ENCODE assay signal across 8 cellular contexts in the genomic region with DNA sequence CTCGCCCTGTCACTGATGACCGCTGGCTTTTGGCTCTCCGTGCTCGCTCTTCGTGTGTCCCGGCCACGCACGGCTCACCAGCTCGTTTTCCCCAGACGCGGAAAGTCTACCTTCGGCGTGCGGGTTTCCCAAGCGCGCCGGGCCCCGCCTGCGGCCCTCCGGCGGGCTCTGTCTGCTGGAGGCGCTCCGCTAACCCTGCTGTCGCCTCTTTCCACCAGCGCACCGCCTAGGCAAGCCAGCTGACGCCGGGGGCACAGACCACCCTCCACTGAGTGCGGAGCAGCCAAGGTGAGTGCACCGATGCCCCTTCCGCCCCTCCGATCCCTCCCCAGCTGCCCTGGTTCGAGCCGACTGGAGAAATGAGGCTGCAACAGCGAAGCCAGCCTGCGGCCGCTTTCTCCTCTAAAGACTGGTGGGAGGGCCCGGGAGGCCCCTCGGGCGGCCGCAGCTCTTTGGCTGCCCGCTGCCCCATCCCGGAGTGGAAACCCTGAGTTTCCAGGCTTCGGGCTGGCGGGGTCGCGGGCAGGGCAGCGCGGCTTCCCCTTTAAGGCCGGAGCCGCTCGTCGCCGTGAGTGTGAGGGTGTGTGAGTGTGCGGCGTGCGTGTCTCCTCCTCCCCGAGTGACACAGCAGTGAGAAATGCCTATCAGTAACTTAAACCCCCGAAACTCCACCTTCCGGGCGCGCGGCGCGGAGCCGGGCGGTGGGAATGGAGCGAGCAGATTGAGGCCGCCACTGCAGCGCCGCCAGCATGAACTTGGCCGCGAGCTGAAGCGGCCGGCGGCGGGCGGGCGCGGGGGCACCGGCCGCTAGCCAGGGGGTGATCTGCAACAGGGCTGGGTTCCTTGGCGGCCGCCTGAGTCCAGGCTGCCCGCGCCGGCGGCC. TPM values are rescaled to one million over a fixed set of nuclear protein-coding genes. Genes with fewer than 3 reads are reported as not detected.
DNase-seq lines count a peak whose midpoint lies in the region; ATAC-seq and TF ChIP-seq lines count a peak whose summit lies in the region.
"Had no signal": no experiment of that assay in that cellular context is flagged by ENCODE, and none has a peak within 500 bp of the region (broad histone marks: within the 10 kb centered on the region; RNA-seq: fewer than 3 reads in every experiment).

A gene with protein sequence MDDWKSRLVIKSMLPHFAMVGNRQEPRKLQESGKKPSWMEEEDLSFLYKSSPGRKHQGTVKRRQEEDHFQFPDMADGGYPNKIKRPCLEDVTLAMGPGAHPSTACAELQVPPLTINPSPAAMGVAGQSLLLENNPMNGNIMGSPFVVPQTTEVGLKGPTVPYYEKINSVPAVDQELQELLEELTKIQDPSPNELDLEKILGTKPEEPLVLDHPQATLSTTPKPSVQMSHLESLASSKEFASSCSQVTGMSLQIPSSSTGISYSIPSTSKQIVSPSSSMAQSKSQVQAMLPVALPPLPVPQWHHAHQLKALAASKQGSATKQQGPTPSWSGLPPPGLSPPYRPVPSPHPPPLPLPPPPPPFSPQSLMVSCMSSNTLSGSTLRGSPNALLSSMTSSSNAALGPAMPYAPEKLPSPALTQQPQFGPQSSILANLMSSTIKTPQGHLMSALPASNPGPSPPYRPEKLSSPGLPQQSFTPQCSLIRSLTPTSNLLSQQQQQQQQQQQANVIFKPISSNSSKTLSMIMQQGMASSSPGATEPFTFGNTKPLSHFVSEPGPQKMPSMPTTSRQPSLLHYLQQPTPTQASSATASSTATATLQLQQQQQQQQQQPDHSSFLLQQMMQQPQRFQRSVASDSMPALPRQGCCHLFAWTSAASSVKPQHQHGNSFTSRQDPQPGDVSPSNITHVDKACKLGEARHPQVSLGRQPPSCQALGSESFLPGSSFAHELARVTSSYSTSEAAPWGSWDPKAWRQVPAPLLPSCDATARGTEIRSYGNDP (plus strand): TSS at position 719 of the 883 bp plus-strand sequence. CDS start 82,200 bp downstream, outside the sequence.

- peak within 1 kb of the TSS in 1 of 2 donors; percentile 54 for H3K27ac Mint-ChIP-seq in natural killer cell treated with Interleukin-12 subunit alpha and Interleukin-12 subunit beta and Interleukin-15 and Interleukin-18, amount 100 ng/mL, for 72 hours

- no peaks in the 10 kb centered on the region for H3K27me3 ChIP-seq in thoracic aorta (replicated peaks; ENCODE audit: insufficient read depth)

- in situ Hi-C loops in GM13977 (cut with MboI; ENCODE audit: low pct_unique_long_range_greater_than_20kb, low sequenced_read_pairs, unreplicated experiment): no loop called here

- TF ChIP-seq CTCF in GM13977 (IDR thresholded peaks at IDR 0.05; ENCODE audit: extremely low read depth, insufficient read depth, missing control alignments): no peak
- TF ChIP-seq CTCF in foreskin fibroblast (IDR thresholded peaks at IDR 0.05; ENCODE audit: low read depth, low read length): peak; percentile 8
- no peak for TF ChIP-seq CTCF in thoracic aorta (IDR thresholded peaks at IDR 0.05)
- no peak for TF ChIP-seq CTCF in GM20000 (IDR thresholded peaks at IDR 0.05; ENCODE audit: extremely low read depth, missing control alignments)

- H3K36me3 Mint-ChIP-seq in natural killer cell treated with Interleukin-12 subunit alpha and Interleukin-12 subunit beta and Interleukin-15 and Interleukin-18, amount 100 ng/mL, for 72 hours: no peaks in the 10 kb centered on the region

- peaks cover 21 to 26% of the 10 kb centered on the region in 2 donors for H3K4me1 Mint-ChIP-seq in natural killer cell treated with Interleukin-12 subunit alpha and Interleukin-12 subunit beta and Interleukin-15 and Interleukin-18, amount 100 ng/mL, for 72 hours (ENCODE audit: low read depth in 2 of 2)

- DNase-seq in GM13977 (ENCODE audit: low spot score): peak; percentile 36
- DNase-seq in OCI-M1 (lab: John Stamatoyannopoulos, UW): peak; percentile 60
- peak; percentile 71 for DNase-seq in activated naive CD4-positive, alpha-beta T cell treated with Interleukin-2 at 50 U/mL for 16 hours
- peak; percentile 76 to 91 for DNase-seq in foreskin fibroblast
- DNase-seq in natural killer cell treated with Interleukin-12 subunit alpha and Interleukin-12 subunit beta and Interleukin-15 and Interleukin-18, amount 100 ng/mL, for 72 hours (ENCODE audit: low spot score): peak; percentile 63
- peak; percentile 54 for DNase-seq in thoracic aorta (ENCODE audit: low spot score)
- no peak for DNase-seq in GM20000 (ENCODE audit: low spot score)

- ATAC-seq in natural killer cell treated with Interleukin-12 subunit alpha and Interleukin-12 subunit beta and Interleukin-15 and Interleukin-18, amount 100 ng/mL, for 72 hours: peak; percentile 75 to 78
- peak; percentile 80 for ATAC-seq in thoracic aorta (ENCODE audit: insufficient number of reproducible peaks, low FRiP score, low read depth)

- peak within 1 kb of the TSS; percentile 94 for H3K4me3 Mint-ChIP-seq in natural killer cell treated with Interleukin-12 subunit alpha and Interleukin-12 subunit beta and Interleukin-15 and Interleukin-18, amount 100 ng/mL, for 72 hours

- no peaks in the 10 kb centered on the region for H3K9me3 ChIP-seq in thoracic aorta

- H3K36me3 ChIP-seq in thoracic aorta: no peaks in the 10 kb centered on the region

- H3K9me3 Mint-ChIP-seq in natural killer cell treated with Interleukin-12 subunit alpha and Interleukin-12 subunit beta and Interleukin-15 and Interleukin-18, amount 100 ng/mL, for 72 hours: no peaks in the 10 kb centered on the region

- peaks cover 20 to 21% of the 10 kb centered on the region in 2 donors for H3K27me3 Mint-ChIP-seq in natural killer cell treated with Interleukin-12 subunit alpha and Interleukin-12 subunit beta and Interleukin-15 and Interleukin-18, amount 100 ng/mL, for 72 hours

- peaks cover 4 to 6% of the 10 kb centered on the region in 2 donors for H3K4me1 ChIP-seq in thoracic aorta (ENCODE audit: control insufficient read depth in 1 of 2, low read depth in 2 of 2)

- H3K4me3 ChIP-seq in foreskin fibroblast (ENCODE audit: low read depth in 1 of 2, low read length in 2 of 2) (peak within 1 kb of the TSS; percentile 55 to 74), thoracic aorta (peak within 1 kb of the TSS; percentile 84)

- peak within 1 kb of the TSS; percentile 74 to 85 for H3K27ac ChIP-seq in thoracic aorta
- H3K27ac ChIP-seq: epithelial cell of prostate had no signal

RNA-seq across cellular contexts. Expression of the gene that starts here (rescaled TPM):
- 1 to 10 TPM; 2.0 to 3.5 TPM for total RNA-seq in natural killer cell treated with Interleukin-12 subunit alpha and Interleukin-12 subunit beta and Interleukin-15 and Interleukin-18, amount 100 ng/mL, for 72 hours
- total RNA-seq in thoracic aorta: 1 to 10 TPM; 7.9 to 8.3 TPM
